Comparison of ENCODE assay signal across 1 cellular context in the genomic region with DNA sequence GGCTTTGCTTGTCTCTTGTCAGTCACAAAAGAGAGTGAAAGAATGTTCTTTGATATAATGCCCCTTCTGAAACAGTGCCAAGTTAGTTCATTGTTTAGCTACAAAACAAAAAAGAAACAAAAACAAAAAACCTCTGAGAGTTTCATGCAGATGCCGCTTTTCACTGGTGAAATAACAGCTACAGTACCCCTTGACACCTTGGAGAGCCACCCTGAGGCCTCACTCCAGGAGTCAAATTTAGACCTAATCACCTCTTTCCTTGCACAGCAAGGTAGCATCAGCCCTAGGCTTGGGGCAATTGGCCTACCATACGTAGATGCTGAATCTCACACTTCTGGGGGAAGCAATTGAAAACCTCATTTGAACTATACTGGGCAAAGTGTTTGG.
TF ChIP-seq lines count a peak whose summit lies in the region.

No MANE protein-coding gene starts in this region.

TF ChIP-seq in GM23338, 12 proteins besides CTCF, POLR2A, EP300 and RAD21 (continued from another document):
- TF ChIP-seq, protein P1, sequence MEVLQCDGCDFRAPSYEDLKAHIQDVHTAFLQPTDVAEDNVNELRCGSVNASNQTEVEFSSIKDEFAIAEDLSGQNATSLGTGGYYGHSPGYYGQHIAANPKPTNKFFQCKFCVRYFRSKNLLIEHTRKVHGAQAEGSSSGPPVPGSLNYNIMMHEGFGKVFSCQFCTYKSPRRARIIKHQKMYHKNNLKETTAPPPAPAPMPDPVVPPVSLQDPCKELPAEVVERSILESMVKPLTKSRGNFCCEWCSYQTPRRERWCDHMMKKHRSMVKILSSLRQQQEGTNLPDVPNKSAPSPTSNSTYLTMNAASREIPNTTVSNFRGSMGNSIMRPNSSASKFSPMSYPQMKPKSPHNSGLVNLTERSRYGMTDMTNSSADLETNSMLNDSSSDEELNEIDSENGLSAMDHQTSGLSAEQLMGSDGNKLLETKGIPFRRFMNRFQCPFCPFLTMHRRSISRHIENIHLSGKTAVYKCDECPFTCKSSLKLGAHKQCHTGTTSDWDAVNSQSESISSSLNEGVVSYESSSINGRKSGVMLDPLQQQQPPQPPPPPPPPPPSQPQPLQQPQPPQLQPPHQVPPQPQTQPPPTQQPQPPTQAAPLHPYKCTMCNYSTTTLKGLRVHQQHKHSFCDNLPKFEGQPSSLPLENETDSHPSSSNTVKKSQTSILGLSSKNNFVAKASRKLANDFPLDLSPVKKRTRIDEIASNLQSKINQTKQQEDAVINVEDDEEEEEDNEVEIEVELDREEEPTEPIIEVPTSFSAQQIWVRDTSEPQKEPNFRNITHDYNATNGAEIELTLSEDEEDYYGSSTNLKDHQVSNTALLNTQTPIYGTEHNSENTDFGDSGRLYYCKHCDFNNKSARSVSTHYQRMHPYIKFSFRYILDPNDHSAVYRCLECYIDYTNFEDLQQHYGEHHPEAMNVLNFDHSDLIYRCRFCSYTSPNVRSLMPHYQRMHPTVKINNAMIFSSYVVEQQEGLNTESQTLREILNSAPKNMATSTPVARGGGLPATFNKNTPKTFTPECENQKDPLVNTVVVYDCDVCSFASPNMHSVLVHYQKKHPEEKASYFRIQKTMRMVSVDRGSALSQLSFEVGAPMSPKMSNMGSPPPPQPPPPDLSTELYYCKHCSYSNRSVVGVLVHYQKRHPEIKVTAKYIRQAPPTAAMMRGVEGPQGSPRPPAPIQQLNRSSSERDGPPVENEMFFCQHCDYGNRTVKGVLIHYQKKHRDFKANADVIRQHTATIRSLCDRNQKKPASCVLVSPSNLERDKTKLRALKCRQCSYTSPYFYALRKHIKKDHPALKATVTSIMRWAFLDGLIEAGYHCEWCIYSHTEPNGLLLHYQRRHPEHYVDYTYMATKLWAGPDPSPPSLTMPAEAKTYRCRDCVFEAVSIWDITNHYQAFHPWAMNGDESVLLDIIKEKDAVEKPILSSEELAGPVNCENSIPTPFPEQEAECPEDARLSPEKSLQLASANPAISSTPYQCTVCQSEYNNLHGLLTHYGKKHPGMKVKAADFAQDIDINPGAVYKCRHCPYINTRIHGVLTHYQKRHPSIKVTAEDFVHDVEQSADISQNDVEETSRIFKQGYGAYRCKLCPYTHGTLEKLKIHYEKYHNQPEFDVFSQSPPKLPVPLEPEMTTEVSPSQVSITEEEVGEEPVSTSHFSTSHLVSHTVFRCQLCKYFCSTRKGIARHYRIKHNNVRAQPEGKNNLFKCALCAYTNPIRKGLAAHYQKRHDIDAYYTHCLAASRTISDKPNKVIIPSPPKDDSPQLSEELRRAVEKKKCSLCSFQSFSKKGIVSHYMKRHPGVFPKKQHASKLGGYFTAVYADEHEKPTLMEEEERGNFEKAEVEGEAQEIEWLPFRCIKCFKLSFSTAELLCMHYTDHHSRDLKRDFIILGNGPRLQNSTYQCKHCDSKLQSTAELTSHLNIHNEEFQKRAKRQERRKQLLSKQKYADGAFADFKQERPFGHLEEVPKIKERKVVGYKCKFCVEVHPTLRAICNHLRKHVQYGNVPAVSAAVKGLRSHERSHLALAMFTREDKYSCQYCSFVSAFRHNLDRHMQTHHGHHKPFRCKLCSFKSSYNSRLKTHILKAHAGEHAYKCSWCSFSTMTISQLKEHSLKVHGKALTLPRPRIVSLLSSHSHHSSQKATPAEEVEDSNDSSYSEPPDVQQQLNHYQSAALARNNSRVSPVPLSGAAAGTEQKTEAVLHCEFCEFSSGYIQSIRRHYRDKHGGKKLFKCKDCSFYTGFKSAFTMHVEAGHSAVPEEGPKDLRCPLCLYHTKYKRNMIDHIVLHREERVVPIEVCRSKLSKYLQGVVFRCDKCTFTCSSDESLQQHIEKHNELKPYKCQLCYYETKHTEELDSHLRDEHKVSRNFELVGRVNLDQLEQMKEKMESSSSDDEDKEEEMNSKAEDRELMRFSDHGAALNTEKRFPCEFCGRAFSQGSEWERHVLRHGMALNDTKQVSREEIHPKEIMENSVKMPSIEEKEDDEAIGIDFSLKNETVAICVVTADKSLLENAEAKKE (CRISPR knock-in tag; IDR thresholded peaks at IDR 0.05): no peak
- TF ChIP-seq STAT1 (IDR thresholded peaks at IDR 0.05; ENCODE audit: unreplicated experiment) (no peak), EZH2phosphoT487 (IDR thresholded peaks at IDR 0.05; ENCODE audit: unreplicated experiment) (no peak), ZNF114 (CRISPR knock-in tag; IDR thresholded peaks at IDR 0.05) (no peak), ZNF331 (CRISPR knock-in tag; IDR thresholded peaks at IDR 0.05; ENCODE audit: low read depth) (no peak), CREB1 (CRISPR knock-in tag; IDR thresholded peaks at IDR 0.05; ENCODE audit: low read depth) (no peak), NANOG (IDR thresholded peaks at IDR 0.05; ENCODE audit: borderline replicate concordance) (no peak), EZH2 (IDR thresholded peaks at IDR 0.05; ENCODE audit: low read depth, unreplicated experiment) (no peak), JUNB (IDR thresholded peaks at IDR 0.05; ENCODE audit: unreplicated experiment) (no peak)
- TF ChIP-seq, protein P2, sequence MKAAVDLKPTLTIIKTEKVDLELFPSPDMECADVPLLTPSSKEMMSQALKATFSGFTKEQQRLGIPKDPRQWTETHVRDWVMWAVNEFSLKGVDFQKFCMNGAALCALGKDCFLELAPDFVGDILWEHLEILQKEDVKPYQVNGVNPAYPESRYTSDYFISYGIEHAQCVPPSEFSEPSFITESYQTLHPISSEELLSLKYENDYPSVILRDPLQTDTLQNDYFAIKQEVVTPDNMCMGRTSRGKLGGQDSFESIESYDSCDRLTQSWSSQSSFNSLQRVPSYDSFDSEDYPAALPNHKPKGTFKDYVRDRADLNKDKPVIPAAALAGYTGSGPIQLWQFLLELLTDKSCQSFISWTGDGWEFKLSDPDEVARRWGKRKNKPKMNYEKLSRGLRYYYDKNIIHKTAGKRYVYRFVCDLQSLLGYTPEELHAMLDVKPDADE (IDR thresholded peaks at IDR 0.05): no peak
- TF ChIP-seq, protein P3, sequence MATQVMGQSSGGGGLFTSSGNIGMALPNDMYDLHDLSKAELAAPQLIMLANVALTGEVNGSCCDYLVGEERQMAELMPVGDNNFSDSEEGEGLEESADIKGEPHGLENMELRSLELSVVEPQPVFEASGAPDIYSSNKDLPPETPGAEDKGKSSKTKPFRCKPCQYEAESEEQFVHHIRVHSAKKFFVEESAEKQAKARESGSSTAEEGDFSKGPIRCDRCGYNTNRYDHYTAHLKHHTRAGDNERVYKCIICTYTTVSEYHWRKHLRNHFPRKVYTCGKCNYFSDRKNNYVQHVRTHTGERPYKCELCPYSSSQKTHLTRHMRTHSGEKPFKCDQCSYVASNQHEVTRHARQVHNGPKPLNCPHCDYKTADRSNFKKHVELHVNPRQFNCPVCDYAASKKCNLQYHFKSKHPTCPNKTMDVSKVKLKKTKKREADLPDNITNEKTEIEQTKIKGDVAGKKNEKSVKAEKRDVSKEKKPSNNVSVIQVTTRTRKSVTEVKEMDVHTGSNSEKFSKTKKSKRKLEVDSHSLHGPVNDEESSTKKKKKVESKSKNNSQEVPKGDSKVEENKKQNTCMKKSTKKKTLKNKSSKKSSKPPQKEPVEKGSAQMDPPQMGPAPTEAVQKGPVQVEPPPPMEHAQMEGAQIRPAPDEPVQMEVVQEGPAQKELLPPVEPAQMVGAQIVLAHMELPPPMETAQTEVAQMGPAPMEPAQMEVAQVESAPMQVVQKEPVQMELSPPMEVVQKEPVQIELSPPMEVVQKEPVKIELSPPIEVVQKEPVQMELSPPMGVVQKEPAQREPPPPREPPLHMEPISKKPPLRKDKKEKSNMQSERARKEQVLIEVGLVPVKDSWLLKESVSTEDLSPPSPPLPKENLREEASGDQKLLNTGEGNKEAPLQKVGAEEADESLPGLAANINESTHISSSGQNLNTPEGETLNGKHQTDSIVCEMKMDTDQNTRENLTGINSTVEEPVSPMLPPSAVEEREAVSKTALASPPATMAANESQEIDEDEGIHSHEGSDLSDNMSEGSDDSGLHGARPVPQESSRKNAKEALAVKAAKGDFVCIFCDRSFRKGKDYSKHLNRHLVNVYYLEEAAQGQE (IDR thresholded peaks at IDR 0.05; ENCODE audit: unreplicated experiment): no peak
